Comparison of ENCODE assay signal across 1 cellular context in genomic region chr2:189047469-189047868, GRCh38.
TF ChIP-seq lines count a peak whose summit lies in the region.

No MANE protein-coding gene starts in this region.

TF ChIP-seq in HepG2, 621 proteins besides CTCF, POLR2A, EP300 and RAD21 (continued from another document):
- no peak for TF ChIP-seq ZNF318 (CRISPR knock-in tag; IDR thresholded peaks at IDR 0.05)
- TF ChIP-seq, protein P1, sequence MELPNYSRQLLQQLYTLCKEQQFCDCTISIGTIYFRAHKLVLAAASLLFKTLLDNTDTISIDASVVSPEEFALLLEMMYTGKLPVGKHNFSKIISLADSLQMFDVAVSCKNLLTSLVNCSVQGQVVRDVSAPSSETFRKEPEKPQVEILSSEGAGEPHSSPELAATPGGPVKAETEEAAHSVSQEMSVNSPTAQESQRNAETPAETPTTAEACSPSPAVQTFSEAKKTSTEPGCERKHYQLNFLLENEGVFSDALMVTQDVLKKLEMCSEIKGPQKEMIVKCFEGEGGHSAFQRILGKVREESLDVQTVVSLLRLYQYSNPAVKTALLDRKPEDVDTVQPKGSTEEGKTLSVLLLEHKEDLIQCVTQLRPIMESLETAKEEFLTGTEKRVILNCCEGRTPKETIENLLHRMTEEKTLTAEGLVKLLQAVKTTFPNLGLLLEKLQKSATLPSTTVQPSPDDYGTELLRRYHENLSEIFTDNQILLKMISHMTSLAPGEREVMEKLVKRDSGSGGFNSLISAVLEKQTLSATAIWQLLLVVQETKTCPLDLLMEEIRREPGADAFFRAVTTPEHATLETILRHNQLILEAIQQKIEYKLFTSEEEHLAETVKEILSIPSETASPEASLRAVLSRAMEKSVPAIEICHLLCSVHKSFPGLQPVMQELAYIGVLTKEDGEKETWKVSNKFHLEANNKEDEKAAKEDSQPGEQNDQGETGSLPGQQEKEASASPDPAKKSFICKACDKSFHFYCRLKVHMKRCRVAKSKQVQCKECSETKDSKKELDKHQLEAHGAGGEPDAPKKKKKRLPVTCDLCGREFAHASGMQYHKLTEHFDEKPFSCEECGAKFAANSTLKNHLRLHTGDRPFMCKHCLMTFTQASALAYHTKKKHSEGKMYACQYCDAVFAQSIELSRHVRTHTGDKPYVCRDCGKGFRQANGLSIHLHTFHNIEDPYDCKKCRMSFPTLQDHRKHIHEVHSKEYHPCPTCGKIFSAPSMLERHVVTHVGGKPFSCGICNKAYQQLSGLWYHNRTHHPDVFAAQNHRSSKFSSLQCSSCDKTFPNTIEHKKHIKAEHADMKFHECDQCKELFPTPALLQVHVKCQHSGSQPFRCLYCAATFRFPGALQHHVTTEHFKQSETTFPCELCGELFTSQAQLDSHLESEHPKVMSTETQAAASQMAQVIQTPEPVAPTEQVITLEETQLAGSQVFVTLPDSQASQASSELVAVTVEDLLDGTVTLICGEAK (IDR thresholded peaks at IDR 0.05): no peak
- TF ChIP-seq, protein P1 (CRISPR knock-in tag; IDR thresholded peaks at IDR 0.05): no peak
- TF ChIP-seq ZBTB20 (CRISPR knock-in tag; IDR thresholded peaks at IDR 0.05; ENCODE audit: borderline replicate concordance, low read depth): no peak
- TF ChIP-seq, protein P2, sequence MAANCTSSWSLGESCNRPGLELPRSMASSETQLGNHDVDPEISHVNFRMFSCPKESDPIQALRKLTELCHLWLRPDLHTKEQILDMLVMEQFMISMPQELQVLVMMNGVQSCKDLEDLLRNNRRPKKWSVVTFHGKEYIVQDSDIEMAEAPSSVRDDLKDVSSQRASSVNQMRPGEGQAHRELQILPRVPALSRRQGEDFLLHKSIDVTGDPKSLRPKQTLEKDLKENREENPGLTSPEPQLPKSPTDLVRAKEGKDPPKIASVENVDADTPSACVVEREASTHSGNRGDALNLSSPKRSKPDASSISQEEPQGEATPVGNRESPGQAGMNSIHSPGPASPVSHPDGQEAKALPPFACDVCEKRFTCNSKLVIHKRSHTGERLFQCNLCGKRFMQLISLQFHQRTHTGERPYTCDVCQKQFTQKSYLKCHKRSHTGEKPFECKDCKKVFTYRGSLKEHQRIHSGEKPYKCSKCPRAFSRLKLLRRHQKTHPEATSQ (CRISPR knock-in tag; IDR thresholded peaks at IDR 0.05; ENCODE audit: borderline replicate concordance): no peak
- no peak for TF ChIP-seq SKI (IDR thresholded peaks at IDR 0.05; ENCODE audit: partially characterized antibody)
- peak; percentile 8; the same call in 1 of the 2 replicates for TF ChIP-seq FOXJ3 (CRISPR knock-in tag; IDR thresholded peaks at IDR 0.05; ENCODE audit: borderline replicate concordance)
- TF ChIP-seq GZF1 (CRISPR knock-in tag; IDR thresholded peaks at IDR 0.05): no peak
